Comparison of ENCODE assay signal across 31 cellular contexts in genomic region chr3:142151240-142151639, GRCh38.
"Had no signal": no experiment of that assay in that cellular context is flagged by ENCODE, and none has a peak within 500 bp of the region (broad histone marks: within the 10 kb centered on the region; RNA-seq: fewer than 3 reads in every experiment).

No MANE protein-coding gene starts in this region.

- H3K4me3 ChIP-seq: ascending aorta, breast epithelium, cardiac muscle cell, colonic mucosa, esophagus muscularis mucosa, gastrocnemius medialis, heart left ventricle had no signal

- ATAC-seq: activated CD4-positive, alpha-beta T cell treated with anti-CD3 and anti-CD28 coated beads for 36 hours; activated naive CD4-positive, alpha-beta T cell treated with anti-CD3 and anti-CD28 coated beads, Interleukin-2, amount 50 U/mL, for 72 hours; activated T-cell treated with anti-CD3 and anti-CD28 coated beads, Interleukin-2, amount 50 U/mL, for 72 hours; foreskin keratinocyte; gastrocnemius medialis; heart left ventricle had no signal

- H3K27me3 Mint-ChIP-seq: activated CD4-positive, alpha-beta T cell treated with anti-CD3 and anti-CD28 coated beads for 36 hours; activated T-cell treated with anti-CD3 and anti-CD28 coated beads, Interleukin-2, amount 50 U/mL, for 24 hours had no signal

- H3K9me3 ChIP-seq: ascending aorta, breast epithelium, colonic mucosa, esophagus muscularis mucosa, gastrocnemius medialis, heart left ventricle had no signal

- H3K36me3 ChIP-seq: ascending aorta, breast epithelium, cardiac muscle cell, colonic mucosa, esophagus muscularis mucosa, gastrocnemius medialis, heart left ventricle had no signal

- H3K4me3 Mint-ChIP-seq: activated CD4-positive, alpha-beta T cell treated with anti-CD3 and anti-CD28 coated beads for 36 hours; activated CD4-positive, alpha-beta T cell treated with anti-CD3 and anti-CD28 coated beads, Interleukin-2, amount 10 ng/mL, durations not matched to agents 24 days and 14 days; activated naive CD4-positive, alpha-beta T cell treated with anti-CD3 and anti-CD28 coated beads, Interleukin-2, amount 10 ng/mL, durations not matched to agents 7 days and 5 days; activated naive CD8-positive, alpha-beta T cell treated with anti-CD3 and anti-CD28 coated beads, Interleukin-2, amount 10 ng/mL, durations not matched to agents 7 days and 5 days; activated T-cell treated with anti-CD3 and anti-CD28 coated beads, Interleukin-2, amount 50 U/mL, for 24 hours; activated T-cell treated with anti-CD3 and anti-CD28 coated beads, Interleukin-2, amount 50 U/mL, for 72 hours; endodermal cell had no signal

- H3K36me3 Mint-ChIP-seq: activated naive CD4-positive, alpha-beta T cell treated with anti-CD3 and anti-CD28 coated beads, Interleukin-2, amount 10 ng/mL, durations not matched to agents 7 days and 5 days; activated naive CD4-positive, alpha-beta T cell treated with anti-CD3 and anti-CD28 coated beads, Interleukin-2, amount 50 U/mL, for 72 hours; activated naive CD8-positive, alpha-beta T cell treated with anti-CD3 and anti-CD28 coated beads, Interleukin-2, amount 10 ng/mL, durations not matched to agents 7 days and 5 days; brain had no signal

- H3K27ac Mint-ChIP-seq: activated CD4-positive, alpha-beta memory T cell treated with anti-CD3 and anti-CD28 coated beads, Interleukin-2, amount 10 ng/mL, durations not matched to agents 7 days and 5 days; activated CD4-positive, alpha-beta T cell treated with anti-CD3 and anti-CD28 coated beads for 36 hours; activated CD4-positive, alpha-beta T cell treated with anti-CD3 and anti-CD28 coated beads, Interleukin-2, amount 10 ng/mL, durations not matched to agents 24 days and 14 days; activated naive CD4-positive, alpha-beta T cell treated with anti-CD3 and anti-CD28 coated beads, Interleukin-2, amount 10 ng/mL, durations not matched to agents 7 days and 5 days; activated naive CD4-positive, alpha-beta T cell treated with anti-CD3 and anti-CD28 coated beads, Interleukin-2, amount 50 U/mL, for 72 hours; activated naive CD8-positive, alpha-beta T cell treated with anti-CD3 and anti-CD28 coated beads, Interleukin-2, amount 10 ng/mL, durations not matched to agents 7 days and 5 days; activated T-cell treated with anti-CD3 and anti-CD28 coated beads, Interleukin-2, amount 50 U/mL, for 24 hours; activated T-cell treated with anti-CD3 and anti-CD28 coated beads, Interleukin-2, amount 50 U/mL, for 72 hours; endodermal cell had no signal

- H3K27ac ChIP-seq: ascending aorta, breast epithelium, cardiac muscle cell, colonic mucosa, esophagus muscularis mucosa, foreskin keratinocyte, gastrocnemius medialis, heart left ventricle had no signal

- H3K4me1 ChIP-seq: colonic mucosa had no signal

- DNase-seq: activated CD4-positive, alpha-beta memory T cell treated with anti-CD3 and anti-CD28 coated beads, Interleukin-2, amount 10 ng/mL, durations not matched to agents 7 days and 5 days; activated CD4-positive, alpha-beta T cell treated with anti-CD3 and anti-CD28 coated beads for 36 hours; activated CD4-positive, alpha-beta T cell treated with anti-CD3 and anti-CD28 coated beads, Interleukin-2, amount 10 ng/mL, durations not matched to agents 24 days and 14 days; activated CD4-positive, alpha-beta T cell treated with anti-CD3 and anti-CD28 coated beads, Interleukin-2, amount 50 U/mL, for 4 hours; activated CD4-positive, CD25-positive, alpha-beta regulatory T cell; activated CD4-positive, CD25-positive, alpha-beta regulatory T cell treated with anti-CD3 and anti-CD28 coated beads, Interleukin-2, amount 50 U/mL, for 72 hours; activated CD8-positive, alpha-beta memory T cell treated with anti-CD3 and anti-CD28 coated beads, Interleukin-2, amount 50 U/mL, for 48 hours; activated gamma-delta T cell; activated naive CD4-positive, alpha-beta T cell; activated naive CD4-positive, alpha-beta T cell treated with anti-CD3 and anti-CD28 coated beads, Interleukin-2, amount 10 ng/mL, durations not matched to agents 7 days and 5 days; activated naive CD8-positive, alpha-beta T cell treated with anti-CD3 and anti-CD28 coated beads, Interleukin-2, amount 10 ng/mL, durations not matched to agents 7 days and 5 days; activated T-cell treated with anti-CD3 and anti-CD28 coated beads for 4 hours; activated T-cell treated with anti-CD3 and anti-CD28 coated beads, Interleukin-2, amount 50 U/mL, for 24 hours; activated T-cell treated with anti-CD3 and anti-CD28 coated beads, Interleukin-2, amount 50 U/mL, for 72 hours; central memory CD4-positive, alpha-beta T cell; cerebellar nuclear complex; colonic mucosa; effector CD8-positive, alpha-beta T cell; endodermal cell; erythroblast; foreskin keratinocyte; gastrocnemius medialis; glutamatergic neuron; heart left ventricle; T-helper 2 cell had no signal

- H3K9me3 Mint-ChIP-seq: activated CD4-positive, alpha-beta memory T cell treated with anti-CD3 and anti-CD28 coated beads, Interleukin-2, amount 10 ng/mL, durations not matched to agents 7 days and 5 days; activated CD4-positive, alpha-beta T cell treated with anti-CD3 and anti-CD28 coated beads, Interleukin-2, amount 10 ng/mL, durations not matched to agents 24 days and 14 days; activated naive CD4-positive, alpha-beta T cell treated with anti-CD3 and anti-CD28 coated beads, Interleukin-2, amount 10 ng/mL, durations not matched to agents 7 days and 5 days; activated naive CD4-positive, alpha-beta T cell treated with anti-CD3 and anti-CD28 coated beads, Interleukin-2, amount 50 U/mL, for 72 hours; activated naive CD8-positive, alpha-beta T cell treated with anti-CD3 and anti-CD28 coated beads, Interleukin-2, amount 10 ng/mL, durations not matched to agents 7 days and 5 days; activated T-cell treated with anti-CD3 and anti-CD28 coated beads, Interleukin-2, amount 50 U/mL, for 24 hours; activated T-cell treated with anti-CD3 and anti-CD28 coated beads, Interleukin-2, amount 50 U/mL, for 72 hours; brain; endodermal cell had no signal

- H3K27me3 ChIP-seq: ascending aorta, breast epithelium, cardiac muscle cell, colonic mucosa, esophagus muscularis mucosa, foreskin keratinocyte, gastrocnemius medialis, heart left ventricle had no signal
